In genomic region chr17:45282683-45283644, GRCh38 we compare ENCODE assay signal across 10 cellular contexts. TPM values are rescaled to one million over a fixed set of nuclear protein-coding genes. Genes with fewer than 3 reads are reported as not detected.
DNase-seq lines count a peak whose midpoint lies in the region; ATAC-seq and TF ChIP-seq lines count a peak whose summit lies in the region.
"Had no signal": no experiment of that assay in that cellular context is flagged by ENCODE, and none has a peak within 500 bp of the region (broad histone marks: within the 10 kb centered on the region; RNA-seq: fewer than 3 reads in every experiment).

No MANE protein-coding gene starts in this region.

- no peak for TF ChIP-seq POLR2A in esophagus muscularis mucosa (IDR thresholded peaks at IDR 0.05; ENCODE audit: low read depth)

- no peak overlapping the region for H3K4me3 Mint-ChIP-seq in osteocyte (ENCODE audit: unreplicated experiment)

- peaks cover 59 to 91% (median 84%) of the 10 kb centered on the region in 4 donors for H3K4me1 ChIP-seq in esophagus muscularis mucosa

- no peaks in the 10 kb centered on the region for H3K9me3 ChIP-seq in esophagus muscularis mucosa

- H3K27me3 Mint-ChIP-seq in osteocyte (ENCODE audit: unreplicated experiment), result no peaks in the 10 kb centered on the region

- ATAC-seq in GM18520 (IDR thresholded peaks at IDR 0.05; ENCODE audit: unreplicated experiment) (no peak), GM19455 (IDR thresholded peaks at IDR 0.05; ENCODE audit: unreplicated experiment) (no peak)

- H3K4me1 Mint-ChIP-seq in osteocyte (ENCODE audit: unreplicated experiment), result peaks cover 29% of the 10 kb centered on the region

- peak overlapping the region; percentile 87 for H3K27ac Mint-ChIP-seq in osteocyte (ENCODE audit: unreplicated experiment)

- intact Hi-C loops in esophagus muscularis mucosa (cut with DNase I), result no loop called here

- TF ChIP-seq CTCF in esophagus muscularis mucosa (IDR thresholded peaks at IDR 0.05) (no peak), osteocyte (IDR thresholded peaks at IDR 0.05) (no peak)

- no peaks in the 10 kb centered on the region for H3K9me3 Mint-ChIP-seq in osteocyte (ENCODE audit: unreplicated experiment)

- no peak overlapping the region for H3K4me3 ChIP-seq in esophagus muscularis mucosa

- H3K36me3 Mint-ChIP-seq in osteocyte (ENCODE audit: unreplicated experiment), result peaks cover 37% of the 10 kb centered on the region

- H3K27ac ChIP-seq in esophagus muscularis mucosa (replicated peaks in 1 of 4), result peak overlapping the region; percentile 77 to 99 (median 82)
- H3K27ac ChIP-seq: parathyroid adenoma had no signal

- TF ChIP-seq EP300 in esophagus muscularis mucosa (IDR thresholded peaks at IDR 0.05), result no peak

- no peaks in the 10 kb centered on the region for H3K27me3 ChIP-seq in esophagus muscularis mucosa

- 37% methylated on average over 11 of the region's 21 CpGs for WGBS in esophagus muscularis mucosa

- DNase-seq in DMS53 treated with DMSO at 0.1 percent for 48 hours (lab: John Stamatoyannopoulos, UW; ENCODE audit: unreplicated experiment) (peak; percentile 89), NCI-H510A treated with DMSO at 0.1 percent for 48 hours (lab: John Stamatoyannopoulos, UW) (peak; percentile 91), esophagus muscularis mucosa (ENCODE audit: extremely low spot score) (no peak), osteocyte (ENCODE audit: extremely low spot score, unreplicated experiment) (no peak), T1000 (lab: John Stamatoyannopoulos, UW) (no peak), iPS-NIHi7 (ENCODE audit: extremely low spot score) (no peak)

- H3K36me3 ChIP-seq in esophagus muscularis mucosa, result peaks cover 5 to 64% (median 52%) of the 10 kb centered on the region in 4 donors

RNA-seq across cellular contexts. Expression of gene SPATA32, which starts 21.1 kb away (rescaled TPM):
- total RNA-seq in esophagus muscularis mucosa (not detected), osteocyte (0.18 TPM in 1 of 2 replicates, not detected in the other)
- total RNA-seq: epithelial cell of proximal tubule had no signal

RNA-seq across cellular contexts. Expression of gene MAP3K14, which starts 33.9 kb away (rescaled TPM):
- total RNA-seq in esophagus muscularis mucosa, result 10 to 100 TPM in 3 of 4 donors, 1 to 10 TPM in 1; 7.8 to 26.5 (median 10.6) TPM
- 12.7 and 13.2 TPM in 2 replicates for total RNA-seq in osteocyte

Comparison
In these comparisons a context has a peak if more than half of its experiments do, and no peak if none do; other contexts are left out.
1. DNase-seq: peak in DMS53 treated with DMSO at 0.1 percent for 48 hours (single experiment) and NCI-H510A treated with DMSO at 0.1 percent for 48 hours (single experiment); none in esophagus muscularis mucosa (single experiment), osteocyte (single experiment), T1000 (single experiment) and iPS-NIHi7 (single experiment).